Comparison of ENCODE assay signal across 8 cellular contexts in genomic region chr4:110287130-110287529, GRCh38.
A peak's percentile ranks its signal among the peaks of the same experiment; 100 is the strongest.
DNase-seq lines count a peak whose midpoint lies in the region; ATAC-seq and TF ChIP-seq lines count a peak whose summit lies in the region.

No MANE protein-coding gene starts in this region.

- no peaks in the 10 kb centered on the region for H3K36me3 Mint-ChIP-seq in T-cell

- no peaks in the 10 kb centered on the region for H3K4me1 Mint-ChIP-seq in T-cell

- DNase-seq in GM03348 (ENCODE audit: low spot score) = peak; percentile 81
- DNase-seq in astrocyte of the cerebellum (ENCODE audit: low read depth) = peak; percentile 84
- no peak for DNase-seq in DMS 273 treated with DMSO at 0.1 percent for 48 hours (lab: John Stamatoyannopoulos, UW)
- no peak for DNase-seq in SHP77 treated with DMSO at 0.1 percent for 48 hours (lab: John Stamatoyannopoulos, UW)
- DNase-seq in cerebellar nuclear complex (lab: John Stamatoyannopoulos, UW) = no peak
- no peak for DNase-seq in T-cell

- no peak for TF ChIP-seq CTCF in astrocyte of the cerebellum (IDR thresholded peaks at IDR 0.05; ENCODE audit: low read depth, low read length, missing control alignments)

- no peak overlapping the region for H3K27ac Mint-ChIP-seq in T-cell

- CTCF ChIA-PET in T-cell (lab: Charles Lee) = no interaction called here

- no peak overlapping the region for H3K4me3 ChIP-seq in astrocyte of the cerebellum (ENCODE audit: low read depth, low read length)

- H3K4me3 Mint-ChIP-seq in T-cell = no peak overlapping the region

- in situ Hi-C loops in astrocyte of the cerebellum (cut with HindIII; ENCODE audit: low sequenced_read_pairs) = no loop called here

- ATAC-seq in GM19463 (IDR thresholded peaks at IDR 0.05; ENCODE audit: unreplicated experiment) (peak; percentile 99), HG03378 (IDR thresholded peaks at IDR 0.05; ENCODE audit: unreplicated experiment) (peak; percentile 100), T-cell (replicated peaks in 1 of 4) (no peak)

- no peaks in the 10 kb centered on the region for H3K9me3 Mint-ChIP-seq in T-cell

- peaks cover 7 to 9% of the 10 kb centered on the region in 2 donors for H3K27me3 Mint-ChIP-seq in T-cell

- POLR2A ChIA-PET in T-cell (lab: Charles Lee) = interaction anchor here in 1 of 2 donors (0.6 kb wide), 1 partner anchor 29 kb away, joined by 3 read pairs; no protein-coding TSS in a partner anchor

Comparison
In these comparisons a context has a peak if more than half of its experiments do, and no peak if none do; other contexts are left out.
1. DNase-seq: peak in GM03348 (single experiment) and astrocyte of the cerebellum (single experiment); none in DMS 273 treated with DMSO at 0.1 percent for 48 hours (single experiment), SHP77 treated with DMSO at 0.1 percent for 48 hours (single experiment), cerebellar nuclear complex (0 of 2) and T-cell (0 of 34).
2. ATAC-seq: peak in GM19463 (single experiment) and HG03378 (single experiment); none in T-cell (0 of 4).